In genomic region chr16:54163197-54163843, GRCh38 we compare ENCODE assay signal across 9 cellular contexts.
"Had no signal": no experiment of that assay in that cellular context is flagged by ENCODE, and none has a peak within 500 bp of the region (broad histone marks: within the 10 kb centered on the region; RNA-seq: fewer than 3 reads in every experiment).

No MANE protein-coding gene starts in this region.

- H3K4me2 ChIP-seq: KMS-11 had no signal

- DNase-seq: GM23248, GOT3, H7, IMR-90, KBM-7 had no signal

- H3K27ac ChIP-seq: GM23248, HL-60, KMS-11 had no signal

- H3K4me3 ChIP-seq: GM23248, HAP-1 had no signal

- H3K36me3 ChIP-seq: HAP-1 had no signal

- H3K4me1 ChIP-seq: HAP-1 had no signal

- ATAC-seq: HCT116 had no signal

- H3K9ac ChIP-seq: GM23248, KMS-11 had no signal

- H3K9me3 ChIP-seq: HAP-1 had no signal

- H2AFZ ChIP-seq: GM23248 had no signal
